In the genomic region with DNA sequence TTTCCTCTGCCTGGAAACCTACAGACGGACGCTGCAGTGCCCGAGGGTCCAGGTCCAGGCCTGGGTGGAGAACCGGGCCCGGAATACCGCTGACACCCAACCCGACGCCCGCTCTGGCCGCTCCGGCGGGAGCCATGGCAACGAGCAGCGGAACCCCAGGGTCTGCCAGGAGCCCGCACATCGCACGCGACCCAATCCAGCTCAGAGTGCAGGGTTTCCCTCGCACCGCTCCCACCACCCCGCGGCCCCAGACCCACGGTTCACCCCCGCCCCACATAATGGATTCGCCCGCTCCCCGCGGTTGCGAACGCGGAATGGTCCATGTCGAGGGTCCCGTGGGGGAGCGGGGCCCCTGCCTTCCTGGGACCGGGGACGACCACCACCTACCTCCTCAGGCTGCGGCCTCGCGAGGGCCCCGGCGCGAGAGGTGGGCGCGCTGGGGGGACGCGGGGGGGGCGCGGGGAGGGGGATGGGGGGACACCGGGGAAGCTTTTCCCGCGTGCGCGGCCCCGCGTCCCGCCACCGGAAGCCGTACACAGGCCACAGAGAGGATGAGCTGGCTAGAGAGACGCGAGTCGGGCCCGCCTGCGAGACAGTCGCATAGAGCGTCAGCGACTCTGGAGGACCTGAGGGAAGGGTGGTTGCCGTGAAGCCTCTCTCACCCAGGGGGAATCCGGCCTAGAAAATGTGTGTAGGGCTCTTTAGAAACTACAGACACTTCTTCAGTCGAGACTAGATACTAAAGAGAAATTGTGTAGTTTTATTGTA, we compare ENCODE assay signal across 8 cellular contexts. TPM values are rescaled to one million over a fixed set of nuclear protein-coding genes. Genes with fewer than 3 reads are reported as not detected.
DNase-seq lines count a peak whose midpoint lies in the region; ATAC-seq and TF ChIP-seq lines count a peak whose summit lies in the region.

A gene with protein sequence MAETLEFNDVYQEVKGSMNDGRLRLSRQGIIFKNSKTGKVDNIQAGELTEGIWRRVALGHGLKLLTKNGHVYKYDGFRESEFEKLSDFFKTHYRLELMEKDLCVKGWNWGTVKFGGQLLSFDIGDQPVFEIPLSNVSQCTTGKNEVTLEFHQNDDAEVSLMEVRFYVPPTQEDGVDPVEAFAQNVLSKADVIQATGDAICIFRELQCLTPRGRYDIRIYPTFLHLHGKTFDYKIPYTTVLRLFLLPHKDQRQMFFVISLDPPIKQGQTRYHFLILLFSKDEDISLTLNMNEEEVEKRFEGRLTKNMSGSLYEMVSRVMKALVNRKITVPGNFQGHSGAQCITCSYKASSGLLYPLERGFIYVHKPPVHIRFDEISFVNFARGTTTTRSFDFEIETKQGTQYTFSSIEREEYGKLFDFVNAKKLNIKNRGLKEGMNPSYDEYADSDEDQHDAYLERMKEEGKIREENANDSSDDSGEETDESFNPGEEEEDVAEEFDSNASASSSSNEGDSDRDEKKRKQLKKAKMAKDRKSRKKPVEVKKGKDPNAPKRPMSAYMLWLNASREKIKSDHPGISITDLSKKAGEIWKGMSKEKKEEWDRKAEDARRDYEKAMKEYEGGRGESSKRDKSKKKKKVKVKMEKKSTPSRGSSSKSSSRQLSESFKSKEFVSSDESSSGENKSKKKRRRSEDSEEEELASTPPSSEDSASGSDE (minus strand): TSS at position 550 of the 768 bp plus-strand sequence. CDS start 771 bp downstream, outside the sequence.

- intact Hi-C loops in cardiac septum (cut with DNase I) (loop anchor here (5.0 kb wide), 1 partner anchor 197 kb away; a partner anchor contains a TSS), transverse colon (cut with DNase I; ENCODE audit: low total_unique reads) (no loop called here)

- TF ChIP-seq EP300 in transverse colon (IDR thresholded peaks at IDR 0.05; ENCODE audit: low read depth): no peak

- ATAC-seq in HG02610 (IDR thresholded peaks at IDR 0.05; ENCODE audit: unreplicated experiment): peak; percentile 99
- peak; percentile 100 for ATAC-seq in activated naive CD8-positive, alpha-beta T cell treated with anti-CD3 and anti-CD28 coated beads, Interleukin-2, amount 50 U/mL, for 24 hours

- H3K27ac Mint-ChIP-seq in activated naive CD8-positive, alpha-beta T cell treated with anti-CD3 and anti-CD28 coated beads, Interleukin-2, amount 50 U/mL, for 24 hours: peak within 1 kb of the TSS; percentile 98

- in situ Hi-C loops in transverse colon (cut with MboI; ENCODE audit: low pct_ligation_motif_present in 1 of 4, low pct_unique_long_range_greater_than_20kb in 1 of 4, low sequenced_read_pairs in 3 of 4): loop anchor here in 3 of 4 donors (25.0 kb wide), 2 partner anchors 152 to 302 kb away; a partner anchor contains a TSS

- peak within 1 kb of the TSS; percentile 89 to 92 (median 90) for H3K27ac ChIP-seq in transverse colon

- DNase-seq in NCI-H1092 (lab: John Stamatoyannopoulos, UW) (peak; percentile 93), T follicular helper cell (ENCODE audit: low read depth) (peak; percentile 79), cardiac septum (ENCODE audit: low spot score) (peak; percentile 95), pons (ENCODE audit: low spot score) (peak; percentile 81), transverse colon (peak; percentile 90)
- DNase-seq in activated naive CD8-positive, alpha-beta T cell treated with anti-CD3 and anti-CD28 coated beads, Interleukin-2, amount 50 U/mL, for 24 hours: peak; percentile 85

- H3K9me3 ChIP-seq in transverse colon: no peaks in the 10 kb centered on the region

- peaks cover 9 to 23% (median 14%) of the 10 kb centered on the region in 4 donors for H3K4me1 ChIP-seq in transverse colon

- no peaks in the 10 kb centered on the region for H3K27me3 Mint-ChIP-seq in activated naive CD8-positive, alpha-beta T cell treated with anti-CD3 and anti-CD28 coated beads, Interleukin-2, amount 50 U/mL, for 24 hours

- H3K36me3 Mint-ChIP-seq in activated naive CD8-positive, alpha-beta T cell treated with anti-CD3 and anti-CD28 coated beads, Interleukin-2, amount 50 U/mL, for 24 hours (ENCODE audit: low read depth): peaks cover 40% of the 10 kb centered on the region

- no peaks in the 10 kb centered on the region for H3K9me3 Mint-ChIP-seq in activated naive CD8-positive, alpha-beta T cell treated with anti-CD3 and anti-CD28 coated beads, Interleukin-2, amount 50 U/mL, for 24 hours

- 0 out of 2 replicates have a peak, but pooled peaks have one; percentile 10 for TF ChIP-seq CTCF in GM12874 (IDR thresholded peaks at IDR 0.05; ENCODE audit: insufficient read depth, low read depth, low read length)
- TF ChIP-seq CTCF in transverse colon (IDR thresholded peaks at IDR 0.05): no peak

- TF ChIP-seq POLR2A in transverse colon (IDR thresholded peaks at IDR 0.05): peak; percentile 60

- H3K27me3 ChIP-seq in transverse colon: no peaks in the 10 kb centered on the region

- H3K4me3 ChIP-seq in transverse colon: peak within 1 kb of the TSS; percentile 46 to 95 (median 88)

- WGBS in transverse colon (ENCODE audit: low coverage in 1 of 2), 2 donors: 0 to 1% methylated on average over 2 to 66 of the region's 69 CpGs

- peak within 1 kb of the TSS; percentile 92 for H3K4me3 Mint-ChIP-seq in activated naive CD8-positive, alpha-beta T cell treated with anti-CD3 and anti-CD28 coated beads, Interleukin-2, amount 50 U/mL, for 24 hours

- H3K4me1 Mint-ChIP-seq in activated naive CD8-positive, alpha-beta T cell treated with anti-CD3 and anti-CD28 coated beads, Interleukin-2, amount 50 U/mL, for 24 hours: peaks cover 50% of the 10 kb centered on the region

- H3K36me3 ChIP-seq in transverse colon: peaks cover 0 to 21% (median 10%) of the 10 kb centered on the region in 4 donors

RNA-seq across cellular contexts. Expression of the gene that starts here (rescaled TPM):
- total RNA-seq in cardiac septum (35.4 TPM), transverse colon (10 to 100 TPM; 32.0 to 59.4 (median 45.5) TPM)

Comparison
In these comparisons a context has a peak if more than half of its experiments do, and no peak if none do; other contexts are left out.
1. Peak in every context shown above with its lines: DNase-seq, ATAC-seq, H3K4me3 ChIP-seq and H3K27ac ChIP-seq.